In genomic region chr4:15479913-15480185, GRCh38 we compare ENCODE assay signal across 12 cellular contexts. TPM values are rescaled to one million over a fixed set of nuclear protein-coding genes. Genes with fewer than 3 reads are reported as not detected.
DNase-seq lines count a peak whose midpoint lies in the region; ATAC-seq, FAIRE-seq and TF ChIP-seq lines count a peak whose summit lies in the region.
"Had no signal": no experiment of that assay in that cellular context is flagged by ENCODE, and none has a peak within 500 bp of the region (broad histone marks: within the 10 kb centered on the region; RNA-seq: fewer than 3 reads in every experiment).

No MANE protein-coding gene starts in this region.

- FAIRE-seq in endothelial cell of umbilical vein (lab: Jason Lieb, UNC) = no peak

- no peak overlapping the region for H3K23ac ChIP-seq in mesenchymal stem cell (ENCODE audit: low read length in 2 of 2)

- intact Hi-C loops in endothelial cell of umbilical vein (cut with micrococcal nuclease) = loop anchor here (1.0 to 10.0 kb wide), 8 partner anchors 170 to 785 kb away; no protein-coding TSS in a partner anchor

- H3K27ac ChIP-seq in endothelial cell of umbilical vein (ENCODE audit: insufficient read depth, low read depth, low read length) (peak overlapping the region; percentile 66), mesenchymal stem cell (ENCODE audit: low read length, poor library complexity, severe bottlenecking) (no peak overlapping the region)
- H3K27ac ChIP-seq: KMS-11 had no signal

- H3K4me1 Mint-ChIP-seq in type B pancreatic cell (ENCODE audit: unreplicated experiment) = peaks cover 6% of the 10 kb centered on the region

- H3K9me3 ChIP-seq in endothelial cell of umbilical vein (replicated peaks; ENCODE audit: control insufficient read depth, insufficient read depth, low read length) (no peaks in the 10 kb centered on the region), mesenchymal stem cell (ENCODE audit: control insufficient read depth, low read length) (peaks cover under 1% of the 10 kb centered on the region)

- no peak for TF ChIP-seq CTCF in endothelial cell of umbilical vein (IDR thresholded peaks at IDR 0.05; ENCODE audit: extremely low read depth in 1 of 2, insufficient read depth in 1 of 2, low read depth in 1 of 2, low read length in 2 of 2)
- TF ChIP-seq CTCF in type B pancreatic cell (conservative IDR thresholded peaks at IDR 0.05) = no peak

- H3K27ac Mint-ChIP-seq in type B pancreatic cell = peak overlapping the region; percentile 95
- H3K27ac Mint-ChIP-seq: activated T-cell treated with anti-CD3 and anti-CD28 coated beads, Interleukin-2, amount 50 U/mL, for 24 hours had no signal

- H3K14ac ChIP-seq in mesenchymal stem cell (ENCODE audit: low read length in 2 of 2) = peak overlapping the region in 1 of 2 experiments; percentile 5

- no peak for ATAC-seq in HG03520 (IDR thresholded peaks at IDR 0.05; ENCODE audit: unreplicated experiment)

- H3K4me2 ChIP-seq in endothelial cell of umbilical vein (ENCODE audit: insufficient read depth, low read length) (peak overlapping the region; percentile 83), mesenchymal stem cell (ENCODE audit: low read length, poor library complexity, severe bottlenecking) (peak overlapping the region; percentile 62)
- H3K4me2 ChIP-seq: KMS-11 had no signal

- H3K4me3 Mint-ChIP-seq in type B pancreatic cell = peak overlapping the region; percentile 94
- H3K4me3 Mint-ChIP-seq: activated T-cell treated with anti-CD3 and anti-CD28 coated beads, Interleukin-2, amount 50 U/mL, for 24 hours had no signal

- BruUV-seq in endothelial cell of umbilical vein (replicated peaks; lab: Mats Ljungman, UMichigan) = TSS peak; percentile 34

- H3K36me3 Mint-ChIP-seq in type B pancreatic cell = peaks cover 36% of the 10 kb centered on the region

- no peak overlapping the region for H2AK5ac ChIP-seq in mesenchymal stem cell (ENCODE audit: low read length, severe bottlenecking)

- H3K4me1 ChIP-seq in endothelial cell of umbilical vein (ENCODE audit: control insufficient read depth, extremely low read depth, insufficient read depth, low read length) (peaks cover 10% of the 10 kb centered on the region), mesenchymal stem cell (ENCODE audit: control insufficient read depth, insufficient read depth, low read depth, low read length) (peaks cover 2% of the 10 kb centered on the region)

- H3K36me3 ChIP-seq in endothelial cell of umbilical vein (ENCODE audit: control insufficient read depth in 2 of 2, extremely low read depth in 1 of 2, insufficient read depth in 2 of 2, low read length in 2 of 2) = no peaks in the 10 kb centered on the region
- H3K36me3 ChIP-seq in mesenchymal stem cell (ENCODE audit: control insufficient read depth in 1 of 2, insufficient read depth in 2 of 2, low read depth in 1 of 2, low read length in 2 of 2) = peaks cover 3 to 46% of the 10 kb centered on the region in 2 experiments

- H3K79me2 ChIP-seq in endothelial cell of umbilical vein (ENCODE audit: control insufficient read depth, insufficient read depth, low read length) = no peaks in the 10 kb centered on the region

- H2BK12ac ChIP-seq in mesenchymal stem cell (ENCODE audit: low read length in 2 of 2) = peak overlapping the region in 1 of 2 experiments; percentile 0

- H3K4me3 ChIP-seq in endothelial cell of umbilical vein (replicated peaks in 1 of 3; ENCODE audit: insufficient read depth in 1 of 3, low read depth in 1 of 3, low read length in 3 of 3) (peak overlapping the region; percentile 24 to 81 (median 44)), mesenchymal stem cell (ENCODE audit: insufficient read depth in 1 of 2, low read depth in 1 of 2, low read length in 2 of 2) (peak overlapping the region in 1 of 2 experiments; percentile 75)

- H4K91ac ChIP-seq in mesenchymal stem cell (ENCODE audit: low read length) = no peak overlapping the region

- peak; percentile 15 for DNase-seq in OCI-M1 (lab: John Stamatoyannopoulos, UW)
- DNase-seq in endothelial cell of umbilical vein (ENCODE audit: low read depth, low spot score) = no peak
- DNase-seq in mesenchymal stem cell = peak; percentile 83
- DNase-seq in type B pancreatic cell (ENCODE audit: extremely low spot score, unreplicated experiment) = no peak
- DNase-seq in medulla oblongata (ENCODE audit: extremely low spot score) = no peak
- DNase-seq in SK-N-DZ (ENCODE audit: low spot score) = no peak
- no peak for DNase-seq in stimulated activated CD4-positive, alpha-beta T cell treated with anti-CD3 and anti-CD28 coated beads, Interleukin-4, amount 100 ng/mL, for 24 hours
- DNase-seq: activated T-cell treated with anti-CD3 and anti-CD28 coated beads, Interleukin-2, amount 50 U/mL, for 24 hours; stimulated activated CD4-positive, alpha-beta T cell treated with anti-CD3 and anti-CD28 coated beads, Interleukin-1b, Interleukin-23, amount 100 ng/mL, for 48 hours had no signal

- H4K8ac ChIP-seq in mesenchymal stem cell (ENCODE audit: low read length) = peak overlapping the region; percentile 69

- H3K4ac ChIP-seq in mesenchymal stem cell (ENCODE audit: low read depth in 1 of 2, low read length in 2 of 2) = peak overlapping the region in 1 of 2 experiments; percentile 15

- no peaks in the 10 kb centered on the region for H4K20me1 ChIP-seq in endothelial cell of umbilical vein (replicated peaks; ENCODE audit: control insufficient read depth, extremely low read depth, insufficient read depth, low read length)

- H2AFZ ChIP-seq in endothelial cell of umbilical vein (ENCODE audit: low read depth, low read length) = peak overlapping the region; percentile 95
- H2AFZ ChIP-seq in mesenchymal stem cell (ENCODE audit: low read depth, low read length) = peak overlapping the region; percentile 10

- dilution Hi-C loops in endothelial cell of umbilical vein (cut with MboI; ENCODE audit: extremely low pct_ligation_motif_present, low sequenced_read_pairs) = no loop called here

- H3K9ac ChIP-seq in endothelial cell of umbilical vein (replicated peaks; ENCODE audit: extremely low read depth, insufficient read depth, low read length) = peak overlapping the region; percentile 87
- peak overlapping the region; percentile 90 for H3K9ac ChIP-seq in mesenchymal stem cell (ENCODE audit: low read length)
- H3K9ac ChIP-seq: KMS-11 had no signal

- POLR2A ChIA-PET in endothelial cell of umbilical vein (lab: Charles Lee) = no interaction called here

- no peaks in the 10 kb centered on the region for H3K9me1 ChIP-seq in endothelial cell of umbilical vein (replicated peaks; ENCODE audit: control insufficient read depth, extremely low read depth, insufficient read depth, low read length)

- H3K27me3 Mint-ChIP-seq in type B pancreatic cell = no peaks in the 10 kb centered on the region
- H3K27me3 Mint-ChIP-seq: activated T-cell treated with anti-CD3 and anti-CD28 coated beads, Interleukin-2, amount 50 U/mL, for 24 hours had no signal

- CTCF ChIA-PET in endothelial cell of umbilical vein (lab: Charles Lee) = interaction anchor here (0.7 to 4.9 kb wide), 30 partner anchors 9 to 738 kb away, joined by 3 to 150 read pairs (median 6); partner anchors contain the start of gene CC2D2A

- no peak overlapping the region for H2BK15ac ChIP-seq in mesenchymal stem cell (ENCODE audit: low read depth, poor library complexity, severe bottlenecking)

- H2BK5ac ChIP-seq in mesenchymal stem cell (ENCODE audit: low read depth, low read length, poor library complexity, severe bottlenecking) = no peak overlapping the region

- 38% methylated on average over 1 of the region's 3 CpGs for WGBS in mesenchymal stem cell

- no peak for TF ChIP-seq POLR2A in endothelial cell of umbilical vein (IDR thresholded peaks at IDR 0.05; ENCODE audit: low read depth, low read length)

- peaks cover 9% of the 10 kb centered on the region for H3K9me3 Mint-ChIP-seq in type B pancreatic cell
- H3K9me3 Mint-ChIP-seq: activated T-cell treated with anti-CD3 and anti-CD28 coated beads, Interleukin-2, amount 50 U/mL, for 24 hours had no signal

- H3K18ac ChIP-seq in mesenchymal stem cell (ENCODE audit: low read depth in 1 of 2, low read length in 2 of 2) = peak overlapping the region in 1 of 2 experiments; percentile 42

- peak overlapping the region; percentile 42 for H2BK120ac ChIP-seq in mesenchymal stem cell (ENCODE audit: low read depth, low read length)

- H3K27me3 ChIP-seq in endothelial cell of umbilical vein (ENCODE audit: control insufficient read depth in 2 of 2, insufficient read depth in 2 of 2, low read length in 2 of 2) = no peaks in the 10 kb centered on the region
- H3K27me3 ChIP-seq in mesenchymal stem cell (ENCODE audit: control insufficient read depth in 1 of 2, insufficient read depth in 1 of 2, low read length in 2 of 2) = no peaks in the 10 kb centered on the region

- H3K79me1 ChIP-seq in mesenchymal stem cell (replicated peaks; ENCODE audit: low read length, poor library complexity, severe bottlenecking) = peaks cover 23% of the 10 kb centered on the region

RNA-seq across cellular contexts. Expression of gene CC2D2A, which starts 10.2 kb away (rescaled TPM):
- total RNA-seq in endothelial cell of umbilical vein (13.2 and 22.4 TPM in 2 replicates), type B pancreatic cell (ENCODE audit: low replicate concordance) (21.6 and 27.8 TPM in 2 replicates)
- polyA plus RNA-seq in endothelial cell of umbilical vein = 10.2 and 10.6 TPM in 2 replicates
- 16.4 and 17.5 TPM in 2 replicates for polyA plus RNA-seq in endothelial cell of umbilical vein (2011; cell fraction: cytosol; rRNA removed)
- 27.5 and 30.1 TPM in 2 replicates for polyA plus RNA-seq in endothelial cell of umbilical vein (2011; cell fraction: nucleus; rRNA removed)
- 12.4 and 15.1 TPM in 2 replicates for polyA plus RNA-seq in endothelial cell of umbilical vein (2012)
- 14.3 and 36.2 TPM in 2 replicates for polyA minus RNA-seq in endothelial cell of umbilical vein
- 6.0 TPM for polyA minus RNA-seq in endothelial cell of umbilical vein (2011; cell fraction: cytosol; rRNA and poly(A)+ RNA removed)
- polyA minus RNA-seq in endothelial cell of umbilical vein (2011; cell fraction: nucleus; rRNA and poly(A)+ RNA removed) = 28.2 and 29.0 TPM in 2 replicates
- 27.1 TPM for polyA plus RNA-seq in mesenchymal stem cell (2013, experiment 1 of 2)
- 28.2 TPM for polyA plus RNA-seq in mesenchymal stem cell (2013, experiment 2 of 2)
- 17.6 and 39.0 TPM in 2 replicates for polyA plus RNA-seq in SK-N-DZ (2014; cell fraction: cytosol; rRNA removed)
- 10.7 and 23.5 TPM in 2 replicates for polyA plus RNA-seq in SK-N-DZ (2014; cell fraction: nucleus; rRNA removed)

RNA-seq across cellular contexts. Expression of gene C1QTNF7, which starts 52.0 kb away (rescaled TPM):
- not detected in 2 replicates for total RNA-seq in endothelial cell of umbilical vein
- not detected in 2 replicates for polyA plus RNA-seq in endothelial cell of umbilical vein
- polyA plus RNA-seq in endothelial cell of umbilical vein (2011; cell fraction: cytosol; rRNA removed) = not detected in 2 replicates
- not detected in 2 replicates for polyA plus RNA-seq in endothelial cell of umbilical vein (2011; cell fraction: nucleus; rRNA removed)
- not detected in 2 replicates for polyA plus RNA-seq in endothelial cell of umbilical vein (2012)
- not detected in 2 replicates for polyA minus RNA-seq in endothelial cell of umbilical vein
- not detected for polyA minus RNA-seq in endothelial cell of umbilical vein (2011; cell fraction: cytosol; rRNA and poly(A)+ RNA removed)
- polyA minus RNA-seq in endothelial cell of umbilical vein (2011; cell fraction: nucleus; rRNA and poly(A)+ RNA removed) = not detected in 2 replicates
- polyA plus RNA-seq in mesenchymal stem cell (2013, experiment 1 of 2) = 3.8 TPM
- polyA plus RNA-seq in mesenchymal stem cell (2013, experiment 2 of 2) = 4.1 TPM
- total RNA-seq in type B pancreatic cell (ENCODE audit: low replicate concordance) = 0.43 and 1.8 TPM in 2 replicates
- not detected in 2 replicates for polyA plus RNA-seq in SK-N-DZ (2014; cell fraction: cytosol; rRNA removed)
- not detected in 2 replicates for polyA plus RNA-seq in SK-N-DZ (2014; cell fraction: nucleus; rRNA removed)
- total RNA-seq: RPMI7951 had no signal

Comparison
In these comparisons a context has a peak if more than half of its experiments do, and no peak if none do; other contexts are left out.
1. DNase-seq: peak in OCI-M1 (single experiment) and mesenchymal stem cell (single experiment); none in endothelial cell of umbilical vein (single experiment), type B pancreatic cell (single experiment), medulla oblongata (single experiment), SK-N-DZ (single experiment) and stimulated activated CD4-positive, alpha-beta T cell treated with anti-CD3 and anti-CD28 coated beads, Interleukin-4, amount 100 ng/mL, for 24 hours (single experiment).